ENCODE assay signal across 18 cellular contexts in the genomic region with DNA sequence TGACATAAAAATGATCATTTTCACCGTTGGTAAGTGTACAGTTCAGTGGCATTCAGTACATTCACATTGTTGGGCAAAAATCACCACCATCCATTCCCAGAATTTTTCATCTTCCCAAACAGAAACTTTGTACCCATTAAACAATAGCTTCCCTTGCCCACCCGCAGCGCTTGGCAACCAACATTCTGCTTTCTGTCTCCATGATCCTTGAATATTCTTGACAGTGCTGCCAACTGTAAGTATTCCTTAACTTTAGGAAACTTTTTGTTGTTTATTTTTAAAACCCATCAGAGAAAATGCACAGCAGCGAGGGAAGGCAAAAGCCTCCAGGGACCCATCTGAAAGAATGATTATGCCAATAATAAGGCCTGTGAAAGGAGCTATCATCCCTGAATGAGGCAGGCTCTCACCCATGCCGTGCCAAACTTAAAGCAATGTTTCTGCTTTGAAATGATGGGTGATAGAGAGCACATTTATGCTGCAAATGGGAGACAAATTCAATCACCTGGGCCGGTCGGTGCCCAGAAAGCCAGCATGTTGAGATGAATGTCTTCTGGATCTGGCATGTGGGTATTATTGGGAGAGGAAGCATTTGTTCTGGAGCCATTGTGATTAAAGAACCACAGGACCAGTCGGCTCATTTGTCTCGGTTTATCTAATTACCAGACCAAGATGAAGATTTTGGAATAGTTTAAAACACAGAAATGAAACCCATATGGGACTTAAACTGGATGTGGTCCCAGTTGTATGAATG.
A peak's percentile ranks its signal among the peaks of the same experiment; 100 is the strongest.
DNase-seq lines count a peak whose midpoint lies in the region; ATAC-seq and TF ChIP-seq lines count a peak whose summit lies in the region.
"Had no signal": no experiment of that assay in that cellular context is flagged by ENCODE, and none has a peak within 500 bp of the region (broad histone marks: within the 10 kb centered on the region; RNA-seq: fewer than 3 reads in every experiment).

No MANE protein-coding gene starts in this region.

- H3K36me3 ChIP-seq in MG63 (no peaks in the 10 kb centered on the region), adipocyte (ENCODE audit: control insufficient read depth, insufficient read depth, low read length, severe bottlenecking) (no peaks in the 10 kb centered on the region), thoracic aorta (no peaks in the 10 kb centered on the region), heart right ventricle (no peaks in the 10 kb centered on the region)
- H3K36me3 ChIP-seq: BLaER1 treated with 17β-estradiol and CSF1 and Interleukin-3, amounts not matched to agents 10 nM and 100 nM; SJCRH30 had no signal

- no peaks in the 10 kb centered on the region for H3K27me3 ChIP-seq in MG63
- H3K27me3 ChIP-seq in adipocyte (replicated peaks; ENCODE audit: control insufficient read depth, insufficient read depth, low read length), result no peaks in the 10 kb centered on the region
- H3K27me3 ChIP-seq in thoracic aorta (replicated peaks; ENCODE audit: insufficient read depth), result no peaks in the 10 kb centered on the region
- no peaks in the 10 kb centered on the region for H3K27me3 ChIP-seq in heart right ventricle
- H3K27me3 ChIP-seq: BLaER1 treated with 17β-estradiol and CSF1 and Interleukin-3, amounts not matched to agents 10 nM and 100 nM; SJCRH30 had no signal

- ATAC-seq in left lobe of liver, result peak; percentile 18
- no peak for ATAC-seq in thoracic aorta (ENCODE audit: insufficient number of reproducible peaks, low FRiP score, low read depth)
- ATAC-seq in heart right ventricle, result no peak
- ATAC-seq in HG02970 (IDR thresholded peaks at IDR 0.05; ENCODE audit: low FRiP score, unreplicated experiment), result no peak
- ATAC-seq: K562 had no signal

- H3K27ac ChIP-seq in thoracic aorta (peak overlapping the region; percentile 9 to 37), heart right ventricle (peak overlapping the region in 2 of 10 donors; percentile 11 to 20)
- H3K27ac ChIP-seq: BLaER1 treated with 17β-estradiol and CSF1 and Interleukin-3, amounts not matched to agents 10 nM and 100 nM; PC-9; SJCRH30 had no signal

- TF ChIP-seq CTCF in thoracic aorta (IDR thresholded peaks at IDR 0.05) (no peak), heart right ventricle (IDR thresholded peaks at IDR 0.05) (no peak)

- no peaks in the 10 kb centered on the region for H3K9me3 ChIP-seq in MG63
- H3K9me3 ChIP-seq in adipocyte (ENCODE audit: control insufficient read depth, low read length), result no peaks in the 10 kb centered on the region
- H3K9me3 ChIP-seq in thoracic aorta, result no peaks in the 10 kb centered on the region
- no peaks in the 10 kb centered on the region for H3K9me3 ChIP-seq in heart right ventricle
- H3K9me3 ChIP-seq: BLaER1 treated with 17β-estradiol and CSF1 and Interleukin-3, amounts not matched to agents 10 nM and 100 nM; SJCRH30 had no signal

- WGBS in heart right ventricle, 2 donors, result 76 to 86% methylated on average over 9 of the region's 9 CpGs

- peak; percentile 81 for DNase-seq in MG63
- no peak for DNase-seq in adipocyte (ENCODE audit: low read depth)
- DNase-seq in left lobe of liver (ENCODE audit: low spot score), result no peak
- no peak for DNase-seq in thoracic aorta (ENCODE audit: low spot score)
- no peak for DNase-seq in NCI-H187 treated with DMSO at 0.1 percent for 48 hours (lab: John Stamatoyannopoulos, UW)
- DNase-seq in heart right ventricle, result no peak
- DNase-seq in DMS 273 treated with DMSO at 0.1 percent for 48 hours (lab: John Stamatoyannopoulos, UW), result no peak
- DNase-seq: CD4-positive, alpha-beta T cell; HCEC 1CT; MM.1S; NCI-H2029 treated with DMSO at 0.1 percent for 48 hours; NCI-H2227 treated with DMSO at 0.1 percent for 48 hours; NCI-H526 treated with DMSO at 0.1 percent for 48 hours; PC-9; SJCRH30 had no signal

- H3K9ac ChIP-seq in adipocyte (ENCODE audit: low read length), result peak overlapping the region; percentile 69
- H3K9ac ChIP-seq: BLaER1 treated with 17β-estradiol and CSF1 and Interleukin-3, amounts not matched to agents 10 nM and 100 nM had no signal

- intact Hi-C loops in heart right ventricle (cut with DNase I), result no loop called here

- peaks cover 43% of the 10 kb centered on the region for H3K4me1 ChIP-seq in adipocyte (ENCODE audit: control insufficient read depth, insufficient read depth, low read length)
- H3K4me1 ChIP-seq in thoracic aorta (ENCODE audit: control insufficient read depth in 1 of 2, low read depth in 2 of 2), result peaks cover 10 to 19% of the 10 kb centered on the region in 2 donors
- peaks cover 0 to 14% (median 0%) of the 10 kb centered on the region in 9 donors for H3K4me1 ChIP-seq in heart right ventricle
- H3K4me1 ChIP-seq: SJCRH30 had no signal

- H3K4me3 ChIP-seq in MG63 (no peak overlapping the region), adipocyte (ENCODE audit: low read length) (peak overlapping the region; percentile 55), thoracic aorta (no peak overlapping the region), heart right ventricle (no peak overlapping the region)
- H3K4me3 ChIP-seq: BLaER1 treated with 17β-estradiol and CSF1 and Interleukin-3, amounts not matched to agents 10 nM and 100 nM; K562; PC-9; SJCRH30 had no signal
